In genomic region chr12:116662612-116663144, GRCh38 we compare ENCODE assay signal across 11 cellular contexts.
DNase-seq lines count a peak whose midpoint lies in the region; ATAC-seq, FAIRE-seq and TF ChIP-seq lines count a peak whose summit lies in the region.
"Had no signal": no experiment of that assay in that cellular context is flagged by ENCODE, and none has a peak within 500 bp of the region (broad histone marks: within the 10 kb centered on the region; RNA-seq: fewer than 3 reads in every experiment).

No MANE protein-coding gene starts in this region.

- BruUV-seq in K562 (replicated peaks; lab: Mats Ljungman, UMichigan) = no TSS peak

- POLR2A ChIA-PET in K562 (lab: Yijun Ruan, JAX) = interaction anchor here (0.5 to 1.1 kb wide), 4 partner anchors 24 to 242 kb away, joined by 3 to 5 read pairs (median 4); no protein-coding TSS in a partner anchor
- POLR2A ChIA-PET in CD8-positive, alpha-beta T cell (lab: Charles Lee) = no interaction called here

- TF ChIP-seq EP300 in K562 (IDR thresholded peaks at IDR 0.05; ENCODE audit: low read length) = no peak

- H3K9me1 ChIP-seq in K562 (ENCODE audit: control insufficient read depth, insufficient read depth, low read length) = no peaks in the 10 kb centered on the region

- ATAC-seq in K562 = peak; percentile 69
- peak; percentile 76 for ATAC-seq in mucosa of descending colon
- no peak for ATAC-seq in CD8-positive, alpha-beta T cell

- 0 out of 6 replicates have a peak, but pooled peaks of 1 of the 3 experiments have one; percentile 4 for TF ChIP-seq CTCF in K562 (IDR thresholded peaks at IDR 0.05 in 2 of 3, conservative IDR thresholded peaks at IDR 0.05 in 1 of 3; ENCODE audit: insufficient read depth in 2 of 3, low read depth in 1 of 3, low read length in 3 of 3)
- TF ChIP-seq CTCF in mucosa of descending colon (IDR thresholded peaks at IDR 0.05) = no peak
- no peak for TF ChIP-seq CTCF in CD8-positive, alpha-beta T cell (IDR thresholded peaks at IDR 0.05)

- CTCF ChIA-PET in K562 (lab: Yijun Ruan, JAX; ENCODE audit: low intra/inter-chr PET ratio) = no interaction called here
- CTCF ChIA-PET in CD8-positive, alpha-beta T cell (lab: Charles Lee) = no interaction called here

- no peaks in the 10 kb centered on the region for H3K79me2 ChIP-seq in K562 (ENCODE audit: control insufficient read depth, insufficient read depth, low read length)

- H3K9ac ChIP-seq in K562 (ENCODE audit: insufficient read depth in 1 of 2, low read depth in 2 of 2, low read length in 2 of 2) = peak overlapping the region in 1 of 2 experiments; percentile 6; a peak in 1 of 4 replicates

- H3K27me3 Mint-ChIP-seq in CD8-positive, alpha-beta T cell (ENCODE audit: low read depth) = peaks cover 10% of the 10 kb centered on the region

- no peaks in the 10 kb centered on the region for H3K36me3 ChIP-seq in K562 (ENCODE audit: control insufficient read depth, insufficient read depth, low read length)
- no peaks in the 10 kb centered on the region for H3K36me3 ChIP-seq in mucosa of descending colon (ENCODE audit: low read depth)
- H3K36me3 ChIP-seq in CD8-positive, alpha-beta T cell (ENCODE audit: insufficient read depth, low read length) = no peaks in the 10 kb centered on the region
- H3K36me3 ChIP-seq: prostate gland had no signal

- WGBS in K562 (ENCODE audit: insufficient coverage, low coverage, missing lambda C conversion rate) = 9% methylated on average over 18 of the region's 21 CpGs

- H3K4me3 ChIP-seq in K562 = no peak overlapping the region
- H3K4me3 ChIP-seq in mucosa of descending colon = no peak overlapping the region
- no peak overlapping the region for H3K4me3 ChIP-seq in CD8-positive, alpha-beta T cell (ENCODE audit: low read depth, low read length)
- H3K4me3 ChIP-seq: prostate gland had no signal

- H3K27ac ChIP-seq in K562 (ENCODE audit: extremely low read depth, low read depth, low read length) = no peak overlapping the region
- no peak overlapping the region for H3K27ac ChIP-seq in CD8-positive, alpha-beta T cell (ENCODE audit: low read depth, low read length)
- H3K27ac ChIP-seq: prostate gland had no signal

- H3K4me1 ChIP-seq in K562 (replicated peaks in 1 of 2; ENCODE audit: control insufficient read depth in 2 of 2, insufficient read depth in 2 of 2, low read length in 2 of 2) (peaks cover 0 to 6% of the 10 kb centered on the region in 2 experiments; a peak in 3 of 5 replicates), mucosa of descending colon (ENCODE audit: low read depth) (peaks cover 7% of the 10 kb centered on the region)
- no peaks in the 10 kb centered on the region for H3K4me1 ChIP-seq in CD8-positive, alpha-beta T cell (ENCODE audit: insufficient read depth, low read length)
- H3K4me1 ChIP-seq: prostate gland had no signal

- TF ChIP-seq RAD21 in K562 (CRISPR knock-in tag; conservative IDR thresholded peaks at IDR 0.05 in 1 of 2, IDR thresholded peaks at IDR 0.05 in 1 of 2) = no peak

- in situ Hi-C loops in K562 (cut with MboI) = no loop called here

- H3K9me3 ChIP-seq in K562 (replicated peaks; ENCODE audit: control insufficient read depth, insufficient read depth, low read depth, low read length) (no peaks in the 10 kb centered on the region), mucosa of descending colon (no peaks in the 10 kb centered on the region)
- no peaks in the 10 kb centered on the region for H3K9me3 ChIP-seq in CD8-positive, alpha-beta T cell (ENCODE audit: low read length)
- H3K9me3 ChIP-seq: prostate gland had no signal

- intact Hi-C loops in K562 (cut with micrococcal nuclease) = no loop called here
- intact Hi-C loops in mucosa of descending colon (cut with DNase I, micrococcal nuclease) = no loop called here
- intact Hi-C loops in CD8-positive, alpha-beta T cell (cut with DNase I, micrococcal nuclease) = no loop called here

- H3K4me1 Mint-ChIP-seq in CD8-positive, alpha-beta T cell (ENCODE audit: low read depth) = peaks cover 1% of the 10 kb centered on the region

- H3K27me3 ChIP-seq in K562 (ENCODE audit: control insufficient read depth in 2 of 2, insufficient read depth in 2 of 2, low read length in 2 of 2) = peaks cover 25 to 47% of the 10 kb centered on the region in 2 experiments
- no peaks in the 10 kb centered on the region for H3K27me3 ChIP-seq in CD8-positive, alpha-beta T cell (ENCODE audit: insufficient read depth, low read length)

- no peak for TF ChIP-seq POLR2A in K562 (conservative IDR thresholded peaks at IDR 0.05)

- H3K36me3 Mint-ChIP-seq in CD8-positive, alpha-beta T cell = no peaks in the 10 kb centered on the region

- H3K27ac Mint-ChIP-seq in CD8-positive, alpha-beta T cell = no peak overlapping the region

- H4K20me1 ChIP-seq in K562 (replicated peaks; ENCODE audit: control insufficient read depth, insufficient read depth, low read length) = no peaks in the 10 kb centered on the region

- DNase-seq in COLO668 (lab: John Stamatoyannopoulos, UW; ENCODE audit: unreplicated experiment) (peak; percentile 80), NCI-H1417 treated with DMSO at 0.1 percent for 48 hours (lab: John Stamatoyannopoulos, UW) (peak; percentile 39), K562 (ENCODE audit: extremely low read depth in 1 of 4, low spot score in 3 of 4) (peak in 1 of 4 experiments; percentile 11), mucosa of descending colon (peak; percentile 47 to 61 (median 55)), NCI-H187 treated with DMSO at 0.1 percent for 48 hours (lab: John Stamatoyannopoulos, UW) (no peak), OCI-M2 (lab: John Stamatoyannopoulos, UW; ENCODE audit: unreplicated experiment) (no peak), GM19240 (ENCODE audit: insufficient read length, low spot score) (no peak)
- DNase-seq in CD8-positive, alpha-beta T cell = no peak
- DNase-seq: activated CD4-positive, alpha-beta T cell treated with anti-CD3 and anti-CD28 coated beads for 48 hours had no signal

- H2AFZ ChIP-seq in K562 (ENCODE audit: low read depth, low read length) = no peak overlapping the region

- H3K4me2 ChIP-seq in K562 (ENCODE audit: insufficient read depth, low read length) = no peak overlapping the region

- no peaks in the 10 kb centered on the region for H3K9me3 Mint-ChIP-seq in CD8-positive, alpha-beta T cell

- FAIRE-seq in K562 (lab: Jason Lieb, UNC) = no peak
- FAIRE-seq: endometrium had no signal

- H3K4me3 Mint-ChIP-seq in CD8-positive, alpha-beta T cell = no peak overlapping the region

TF ChIP-seq in K562, 482 proteins besides CTCF, POLR2A, EP300 and RAD21:
- TF ChIP-seq, protein P1, sequence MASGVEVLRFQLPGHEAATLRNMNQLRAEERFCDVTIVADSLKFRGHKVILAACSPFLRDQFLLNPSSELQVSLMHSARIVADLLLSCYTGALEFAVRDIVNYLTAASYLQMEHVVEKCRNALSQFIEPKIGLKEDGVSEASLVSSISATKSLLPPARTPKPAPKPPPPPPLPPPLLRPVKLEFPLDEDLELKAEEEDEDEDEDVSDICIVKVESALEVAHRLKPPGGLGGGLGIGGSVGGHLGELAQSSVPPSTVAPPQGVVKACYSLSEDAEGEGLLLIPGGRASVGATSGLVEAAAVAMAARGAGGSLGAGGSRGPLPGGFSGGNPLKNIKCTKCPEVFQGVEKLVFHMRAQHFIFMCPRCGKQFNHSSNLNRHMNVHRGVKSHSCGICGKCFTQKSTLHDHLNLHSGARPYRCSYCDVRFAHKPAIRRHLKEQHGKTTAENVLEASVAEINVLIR (CRISPR knock-in tag; IDR thresholded peaks at IDR 0.05) = no peak
- TF ChIP-seq ELF2 (CRISPR knock-in tag; IDR thresholded peaks at IDR 0.05) = no peak
- peak; percentile 23 to 36; a peak in 2 of 4 replicates for TF ChIP-seq NRF1 (conservative IDR thresholded peaks at IDR 0.05 in 1 of 2, IDR thresholded peaks at IDR 0.05 in 1 of 2)
- TF ChIP-seq BHLHE40 (IDR thresholded peaks at IDR 0.05; ENCODE audit: low read length) = peak; percentile 44; the same call in 1 of the 2 replicates
- TF ChIP-seq ZNF780A (CRISPR knock-in tag; IDR thresholded peaks at IDR 0.05) = no peak

Comparison
In these comparisons a context has a peak if more than half of its experiments do, and no peak if none do; other contexts are left out.
1. DNase-seq: peak in COLO668 (single experiment), NCI-H1417 treated with DMSO at 0.1 percent for 48 hours (single experiment) and mucosa of descending colon (3 of 3); none in NCI-H187 treated with DMSO at 0.1 percent for 48 hours (single experiment), CD8-positive, alpha-beta T cell (0 of 7), OCI-M2 (single experiment) and GM19240 (single experiment).